Comparison of ENCODE assay signal across 16 cellular contexts in genomic region chr4:67566335-67566734, GRCh38. TPM values are rescaled to one million over a fixed set of nuclear protein-coding genes. Genes with fewer than 3 reads are reported as not detected.
DNase-seq lines count a peak whose midpoint lies in the region; ATAC-seq, FAIRE-seq and TF ChIP-seq lines count a peak whose summit lies in the region.
"Had no signal": no experiment of that assay in that cellular context is flagged by ENCODE, and none has a peak within 500 bp of the region (broad histone marks: within the 10 kb centered on the region; RNA-seq: fewer than 3 reads in every experiment).

No MANE protein-coding gene starts in this region.

- FAIRE-seq in frontal cortex (lab: Jason Lieb, UNC): no peak

- H3K36me3 Mint-ChIP-seq in memory B cell: peaks cover 32% of the 10 kb centered on the region

- peak overlapping the region; percentile 90 for H3K27ac Mint-ChIP-seq in memory B cell
- no peak overlapping the region for H3K27ac Mint-ChIP-seq in stimulated activated naive CD8-positive, alpha-beta T cell treated with anti-CD3 and anti-CD28 coated beads, Interleukin-15, amount 100 ng/mL, for 72 hours

- H3K9me3 Mint-ChIP-seq in memory B cell: no peaks in the 10 kb centered on the region
- H3K9me3 Mint-ChIP-seq in stimulated activated naive CD8-positive, alpha-beta T cell treated with anti-CD3 and anti-CD28 coated beads, Interleukin-15, amount 100 ng/mL, for 72 hours: no peaks in the 10 kb centered on the region

- ATAC-seq in memory B cell (ENCODE audit: low read depth): no peak
- ATAC-seq in stimulated activated naive CD8-positive, alpha-beta T cell treated with anti-CD3 and anti-CD28 coated beads, Interleukin-15, amount 100 ng/mL, for 72 hours: peak; percentile 82
- ATAC-seq in GM18505 (IDR thresholded peaks at IDR 0.05; ENCODE audit: unreplicated experiment): no peak

- peak; percentile 28 for DNase-seq in activated CD4-positive, alpha-beta T cell treated with anti-CD3 and anti-CD28 coated beads for 48 hours
- DNase-seq in activated CD4-positive, alpha-beta T cell treated with anti-CD3 and anti-CD28 coated beads for 4 hours: no peak
- peak; percentile 39 for DNase-seq in stimulated activated CD4-positive, alpha-beta T cell treated with anti-CD3 and anti-CD28 coated beads, Interleukin-1b, Interleukin-23, amount 100 ng/mL, for 48 hours
- no peak for DNase-seq in stimulated activated CD4-positive, alpha-beta T cell treated with anti-CD3 and anti-CD28 coated beads, Interleukin-4, amount 100 ng/mL, for 4 hours
- DNase-seq in memory B cell (ENCODE audit: low spot score in 2 of 2) (no peak), frontal cortex (ENCODE audit: low spot score in 2 of 2) (no peak)
- DNase-seq in stimulated activated naive CD8-positive, alpha-beta T cell treated with anti-CD3 and anti-CD28 coated beads, Interleukin-15, amount 100 ng/mL, for 72 hours: no peak
- DNase-seq: 8988T, H7, Kasumi-1, NCI-H1417, NCI-H2029 treated with DMSO at 0.1 percent for 48 hours, NCI-H510A, NCI-H82, Peyer's patch had no signal

- peaks cover 38% of the 10 kb centered on the region for H3K4me1 Mint-ChIP-seq in memory B cell
- peaks cover 4% of the 10 kb centered on the region for H3K4me1 Mint-ChIP-seq in stimulated activated naive CD8-positive, alpha-beta T cell treated with anti-CD3 and anti-CD28 coated beads, Interleukin-15, amount 100 ng/mL, for 72 hours

- H3K27me3 Mint-ChIP-seq in memory B cell: no peaks in the 10 kb centered on the region
- H3K27me3 Mint-ChIP-seq in stimulated activated naive CD8-positive, alpha-beta T cell treated with anti-CD3 and anti-CD28 coated beads, Interleukin-15, amount 100 ng/mL, for 72 hours: no peaks in the 10 kb centered on the region

- no peak overlapping the region for H3K4me3 Mint-ChIP-seq in memory B cell
- no peak overlapping the region for H3K4me3 Mint-ChIP-seq in stimulated activated naive CD8-positive, alpha-beta T cell treated with anti-CD3 and anti-CD28 coated beads, Interleukin-15, amount 100 ng/mL, for 72 hours

- no peak for TF ChIP-seq POLR2A in GM18505 (IDR thresholded peaks at IDR 0.05; ENCODE audit: borderline replicate concordance, extremely low read depth, insufficient read depth, insufficient read length)

RNA-seq across cellular contexts. Expression of gene STAP1, which starts 7.8 kb away (rescaled TPM):
- total RNA-seq in frontal cortex: not detected
- total RNA-seq: H7 had no signal

RNA-seq across cellular contexts. Expression of gene CENPC, which starts 21.0 kb away (rescaled TPM):
- 26.1 TPM for total RNA-seq in frontal cortex

Comparison
In these comparisons a context has a peak if more than half of its experiments do, and no peak if none do; other contexts are left out.
1. DNase-seq: peak in activated CD4-positive, alpha-beta T cell treated with anti-CD3 and anti-CD28 coated beads for 48 hours (single experiment) and stimulated activated CD4-positive, alpha-beta T cell treated with anti-CD3 and anti-CD28 coated beads, Interleukin-1b, Interleukin-23, amount 100 ng/mL, for 48 hours (single experiment); none in activated CD4-positive, alpha-beta T cell treated with anti-CD3 and anti-CD28 coated beads for 4 hours (0 of 2), stimulated activated CD4-positive, alpha-beta T cell treated with anti-CD3 and anti-CD28 coated beads, Interleukin-4, amount 100 ng/mL, for 4 hours (0 of 2), memory B cell (0 of 2), stimulated activated naive CD8-positive, alpha-beta T cell treated with anti-CD3 and anti-CD28 coated beads, Interleukin-15, amount 100 ng/mL, for 72 hours (0 of 2) and frontal cortex (0 of 2).